9 cellular contexts compared by ENCODE assay signal in the genomic region with DNA sequence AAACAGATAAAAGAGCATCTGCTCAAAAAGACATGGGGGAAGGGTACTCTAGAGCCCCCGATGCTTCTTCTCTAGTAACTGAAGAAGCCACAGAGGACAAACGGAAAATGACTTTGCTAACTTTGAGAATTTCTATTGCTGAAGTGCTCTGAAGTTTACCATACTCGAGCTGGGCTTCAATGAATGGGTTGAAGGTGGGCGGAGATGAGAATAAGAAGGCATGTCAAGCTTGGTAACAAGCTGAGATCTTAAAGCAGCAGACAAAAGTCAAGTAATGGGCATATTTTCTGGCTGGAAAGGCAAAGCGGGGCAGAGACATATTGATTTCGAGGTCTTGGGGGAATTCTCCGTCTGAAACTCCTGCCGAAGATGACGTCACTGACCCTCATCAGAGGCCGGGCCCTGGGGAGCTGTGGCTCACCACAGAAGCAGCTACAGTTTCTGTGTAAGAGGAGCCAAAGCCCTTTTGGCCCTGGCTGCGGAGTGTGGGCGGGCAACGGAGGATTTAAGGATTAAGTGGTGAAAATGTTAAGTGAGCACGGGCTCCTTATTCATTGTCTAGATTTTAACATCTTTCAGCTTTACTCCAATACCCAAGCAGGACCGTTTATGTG.
A peak's percentile ranks its signal among the peaks of the same experiment; 100 is the strongest.
DNase-seq lines count a peak whose midpoint lies in the region; ATAC-seq, FAIRE-seq and TF ChIP-seq lines count a peak whose summit lies in the region.
"Had no signal": no experiment of that assay in that cellular context is flagged by ENCODE, and none has a peak within 500 bp of the region (broad histone marks: within the 10 kb centered on the region; RNA-seq: fewer than 3 reads in every experiment).

No MANE protein-coding gene starts in this region.

- peak; percentile 89 for ATAC-seq in GM21825 (IDR thresholded peaks at IDR 0.05; ENCODE audit: unreplicated experiment)
- ATAC-seq: HCT116 had no signal

- no peak for FAIRE-seq in GM12891 (lab: Jason Lieb, UNC)

- no peaks in the 10 kb centered on the region for H4K20me1 ChIP-seq in MM.1S (ENCODE audit: insufficient read depth, low read length)

- no peaks in the 10 kb centered on the region for H3F3A ChIP-seq in MM.1S (ENCODE audit: insufficient read depth, low read length)

- no peaks in the 10 kb centered on the region for H3K9me3 ChIP-seq in MM.1S (replicated peaks; ENCODE audit: insufficient read depth, low read length)
- H3K9me3 ChIP-seq in CD4-positive, alpha-beta memory T cell (ENCODE audit: control insufficient read depth in 1 of 2, low read length in 2 of 2): no peaks in the 10 kb centered on the region

- peak; percentile 93 for DNase-seq in GM03348 (ENCODE audit: low spot score)
- peak; percentile 57 for DNase-seq in MM.1S
- DNase-seq in cardiac septum (ENCODE audit: low spot score): peak; percentile 76
- no peak for DNase-seq in GM12891 (ENCODE audit: insufficient read length, low spot score)
- DNase-seq in activated naive CD4-positive, alpha-beta T cell treated with anti-CD3 and anti-CD28 coated beads for 36 hours: no peak
- DNase-seq in CD4-positive, alpha-beta memory T cell: no peak
- DNase-seq in NAMALWA (ENCODE audit: low spot score): no peak

- no peak for TF ChIP-seq CTCF in MM.1S (IDR thresholded peaks at IDR 0.05; ENCODE audit: low read length)

- H3K4me3 ChIP-seq in MM.1S (ENCODE audit: low read length): no peak overlapping the region
- H3K4me3 ChIP-seq in CD4-positive, alpha-beta memory T cell (ENCODE audit: low read length in 2 of 2): no peak overlapping the region

- H3K4me1 ChIP-seq in MM.1S (ENCODE audit: low read length): peaks cover 3% of the 10 kb centered on the region; the same call in 1 of the 2 replicates
- H3K4me1 ChIP-seq in CD4-positive, alpha-beta memory T cell (ENCODE audit: insufficient read depth, low read length): no peaks in the 10 kb centered on the region

- no peaks in the 10 kb centered on the region for H3K9me2 ChIP-seq in MM.1S (replicated peaks; ENCODE audit: insufficient read depth, low read length)

- H3K36me3 Mint-ChIP-seq in activated naive CD4-positive, alpha-beta T cell treated with anti-CD3 and anti-CD28 coated beads for 36 hours (ENCODE audit: low read depth): no peaks in the 10 kb centered on the region
- H3K36me3 Mint-ChIP-seq in CD4-positive, alpha-beta memory T cell: no peaks in the 10 kb centered on the region

- no peaks in the 10 kb centered on the region for H3K79me2 ChIP-seq in MM.1S (ENCODE audit: low read length)

- H3K27ac ChIP-seq in MM.1S (ENCODE audit: low read length): no peak overlapping the region
- no peak overlapping the region for H3K27ac ChIP-seq in CD4-positive, alpha-beta memory T cell (ENCODE audit: low read depth, low read length)

- H2AFZ ChIP-seq in MM.1S (ENCODE audit: low read length): peak overlapping the region; percentile 41

- H3K36me3 ChIP-seq in MM.1S (replicated peaks; ENCODE audit: insufficient read depth, low read length): no peaks in the 10 kb centered on the region
- no peaks in the 10 kb centered on the region for H3K36me3 ChIP-seq in CD4-positive, alpha-beta memory T cell (ENCODE audit: insufficient read depth, low read length)

- H3K4me2 ChIP-seq in MM.1S (ENCODE audit: low read depth, low read length): peak overlapping the region; percentile 19; the same call in 1 of the 2 replicates

- no peaks in the 10 kb centered on the region for H3K9me3 Mint-ChIP-seq in activated naive CD4-positive, alpha-beta T cell treated with anti-CD3 and anti-CD28 coated beads for 36 hours
- peaks cover 0 to 2% (median 0%) of the 10 kb centered on the region in 8 donors for H3K9me3 Mint-ChIP-seq in CD4-positive, alpha-beta memory T cell

- POLR2A ChIA-PET in CD4-positive, alpha-beta memory T cell (lab: Charles Lee; ENCODE audit: partially characterized antibody): no interaction called here

- peaks cover 3% of the 10 kb centered on the region for H3K27me3 Mint-ChIP-seq in activated naive CD4-positive, alpha-beta T cell treated with anti-CD3 and anti-CD28 coated beads for 36 hours (ENCODE audit: low read depth)
- H3K27me3 Mint-ChIP-seq in CD4-positive, alpha-beta memory T cell: peaks cover 8 to 9% of the 10 kb centered on the region in 2 donors

- no peaks in the 10 kb centered on the region for H3K4me1 Mint-ChIP-seq in activated naive CD4-positive, alpha-beta T cell treated with anti-CD3 and anti-CD28 coated beads for 36 hours (ENCODE audit: low read depth)
- no peaks in the 10 kb centered on the region for H3K4me1 Mint-ChIP-seq in CD4-positive, alpha-beta memory T cell

- intact Hi-C loops in cardiac septum (cut with DNase I): no loop called here
- intact Hi-C loops in activated naive CD4-positive, alpha-beta T cell treated with anti-CD3 and anti-CD28 coated beads for 36 hours (cut with micrococcal nuclease): no loop called here
- intact Hi-C loops in CD4-positive, alpha-beta memory T cell (cut with micrococcal nuclease): no loop called here

- no peak for TF ChIP-seq POLR2A in GM12891 (IDR thresholded peaks at IDR 0.05; ENCODE audit: low read depth, low read length)

- no peak overlapping the region for H3K27ac Mint-ChIP-seq in activated naive CD4-positive, alpha-beta T cell treated with anti-CD3 and anti-CD28 coated beads for 36 hours
- no peak overlapping the region for H3K27ac Mint-ChIP-seq in CD4-positive, alpha-beta memory T cell

- no peak overlapping the region for H3K4me3 Mint-ChIP-seq in activated naive CD4-positive, alpha-beta T cell treated with anti-CD3 and anti-CD28 coated beads for 36 hours
- no peak overlapping the region for H3K4me3 Mint-ChIP-seq in CD4-positive, alpha-beta memory T cell

- no peak overlapping the region for H3K9ac ChIP-seq in MM.1S (ENCODE audit: low read length)

- H3K27me3 ChIP-seq in MM.1S (replicated peaks; ENCODE audit: insufficient read depth, low read length): no peaks in the 10 kb centered on the region
- H3K27me3 ChIP-seq in CD4-positive, alpha-beta memory T cell (ENCODE audit: insufficient read depth, low read length): no peaks in the 10 kb centered on the region

- CTCF ChIA-PET in activated naive CD4-positive, alpha-beta T cell treated with anti-CD3 and anti-CD28 coated beads for 36 hours (lab: Charles Lee): no interaction called here
- CTCF ChIA-PET in CD4-positive, alpha-beta memory T cell (lab: Charles Lee; ENCODE audit: partially characterized antibody): no interaction called here

TF ChIP-seq in GM12891, 5 proteins besides CTCF, POLR2A, EP300 and RAD21:
- TF ChIP-seq POU2F2 (IDR thresholded peaks at IDR 0.05; ENCODE audit: low read depth, low read length) (no peak), PAX5 (IDR thresholded peaks at IDR 0.05; ENCODE audit: insufficient read depth, low read length, severe bottlenecking) (no peak), POLR2AphosphoS5 (IDR thresholded peaks at IDR 0.05; ENCODE audit: low read depth, low read length) (no peak), TAF1 (IDR thresholded peaks at IDR 0.05; ENCODE audit: low read depth, low read length) (no peak), SPI1 (IDR thresholded peaks at IDR 0.05; ENCODE audit: low read depth, low read length) (no peak)
TF ChIP-seq in GM12891: peak in this region for 0.

Comparison
In these comparisons a context has a peak if more than half of its experiments do, and no peak if none do; other contexts are left out.
1. DNase-seq: peak in GM03348 (single experiment), MM.1S (single experiment) and cardiac septum (single experiment); none in GM12891 (single experiment), activated naive CD4-positive, alpha-beta T cell treated with anti-CD3 and anti-CD28 coated beads for 36 hours (single experiment), CD4-positive, alpha-beta memory T cell (0 of 5) and NAMALWA (single experiment).